21 cellular contexts compared by ENCODE assay signal in genomic region chr2:162330881-162331280, GRCh38.
"Had no signal": no experiment of that assay in that cellular context is flagged by ENCODE, and none has a peak within 500 bp of the region (broad histone marks: within the 10 kb centered on the region; RNA-seq: fewer than 3 reads in every experiment).

No MANE protein-coding gene starts in this region.

- H3K27ac ChIP-seq: PC-9, SK-N-MC had no signal

- H2AFZ ChIP-seq: PC-9 had no signal

- H3K4me3 ChIP-seq: PC-9, SK-N-MC had no signal

- ATAC-seq: activated T-cell treated with anti-CD3 and anti-CD28 coated beads, Interleukin-2, amount 50 U/mL, for 4 hours; T-cell had no signal

- DNase-seq: activated B cell treated with CpG ODN at 0.5 μM for 24 hours; activated CD4-positive, alpha-beta memory T cell treated with anti-CD3 and anti-CD28 coated beads for 36 hours; activated CD4-positive, alpha-beta T cell treated with anti-CD3 and anti-CD28 coated beads, Interleukin-2, amount 10 ng/mL, durations not matched to agents 7 days and 5 days; activated CD8-positive, alpha-beta memory T cell treated with anti-CD3 and anti-CD28 coated beads for 24 hours; activated effector memory CD4-positive, alpha-beta T cell treated with anti-CD3 and anti-CD28 coated beads, Interleukin-2, amount 50 U/mL, for 16 hours; activated naive CD4-positive, alpha-beta T cell treated with Interleukin-2 at 50 U/mL for 16 hours; activated T-cell treated with anti-CD3 and anti-CD28 coated beads, Interleukin-2, amount 50 U/mL, for 4 hours; caudate nucleus; MM.1S; NCI-H1105; NCI-H1436 treated with DMSO at 0.1 percent for 48 hours; NCI-H187; NCI-H2081; NCI-H524; PC-9; SIG-M5; T-cell; T-helper 2 cell; T1000 had no signal

- H3K4me2 ChIP-seq: PC-9 had no signal

- FAIRE-seq: TTC549 had no signal
